15 cellular contexts compared by ENCODE assay signal in genomic region chr1:248853668-248854375, GRCh38. TPM values are rescaled to one million over a fixed set of nuclear protein-coding genes. Genes with fewer than 3 reads are reported as not detected.
DNase-seq lines count a peak whose midpoint lies in the region; ATAC-seq and TF ChIP-seq lines count a peak whose summit lies in the region.
"Had no signal": no experiment of that assay in that cellular context is flagged by ENCODE, and none has a peak within 500 bp of the region (broad histone marks: within the 10 kb centered on the region; RNA-seq: fewer than 3 reads in every experiment).

No MANE protein-coding gene starts in this region.

- H3K4me3 ChIP-seq in CD8-positive, alpha-beta memory T cell (ENCODE audit: low read length), result no peak overlapping the region
- H3K4me3 ChIP-seq: sigmoid colon had no signal

- H3K27ac Mint-ChIP-seq in CD8-positive, alpha-beta memory T cell, result peak overlapping the region in 1 of 8 donors; percentile 69
- H3K27ac Mint-ChIP-seq in HFFc6, result peak overlapping the region; percentile 47; the same call in 1 of the 2 replicates
- no peak overlapping the region for H3K27ac Mint-ChIP-seq in activated naive CD8-positive, alpha-beta T cell treated with anti-CD3 and anti-CD28 coated beads, Interleukin-2, amount 50 U/mL, for 24 hours
- H3K27ac Mint-ChIP-seq in progenitor cell of endocrine pancreas, result peak overlapping the region; percentile 25

- peaks cover 56% of the 10 kb centered on the region for H3K4me1 ChIP-seq in CD8-positive, alpha-beta memory T cell (ENCODE audit: insufficient read depth, low read length)

- H3K27ac ChIP-seq in CD8-positive, alpha-beta memory T cell (ENCODE audit: low read depth, low read length), result no peak overlapping the region
- H3K27ac ChIP-seq: sigmoid colon had no signal

- peak; percentile 38 for ATAC-seq in activated naive CD8-positive, alpha-beta T cell treated with anti-CD3 and anti-CD28 coated beads, Interleukin-2, amount 50 U/mL, for 24 hours
- ATAC-seq in GM19463 (IDR thresholded peaks at IDR 0.05; ENCODE audit: unreplicated experiment), result no peak

- H3K27me3 ChIP-seq in CD8-positive, alpha-beta memory T cell (ENCODE audit: insufficient read depth, low read length, poor library complexity, severe bottlenecking), result no peaks in the 10 kb centered on the region
- H3K27me3 ChIP-seq: sigmoid colon had no signal

- DNase-seq in CD8-positive, alpha-beta memory T cell, result peak; percentile 35 to 78 (median 51)
- DNase-seq in HFFc6, result no peak
- DNase-seq in activated naive CD8-positive, alpha-beta T cell treated with anti-CD3 and anti-CD28 coated beads, Interleukin-2, amount 50 U/mL, for 24 hours, result no peak
- DNase-seq in progenitor cell of endocrine pancreas (ENCODE audit: low spot score, unreplicated experiment), result no peak
- no peak for DNase-seq in SHP77 (lab: John Stamatoyannopoulos, UW)
- DNase-seq in NCI-H187 (lab: John Stamatoyannopoulos, UW), result no peak
- DNase-seq: activated CD4-positive, alpha-beta T cell treated with anti-CD3 and anti-CD28 coated beads, Interleukin-2, amount 50 U/mL, for 48 hours; HCEC 1CT; NCI-H226; Right ventricle myocardium superior; sigmoid colon; stimulated activated CD4-positive, alpha-beta T cell treated with anti-CD3 and anti-CD28 coated beads, Interleukin-4, amount 100 ng/mL, for 24 hours; T-helper 9 cell had no signal

- no peaks in the 10 kb centered on the region for H3K27me3 Mint-ChIP-seq in CD8-positive, alpha-beta memory T cell
- H3K27me3 Mint-ChIP-seq in HFFc6 (ENCODE audit: insufficient read depth), result peaks cover 4% of the 10 kb centered on the region
- no peaks in the 10 kb centered on the region for H3K27me3 Mint-ChIP-seq in activated naive CD8-positive, alpha-beta T cell treated with anti-CD3 and anti-CD28 coated beads, Interleukin-2, amount 50 U/mL, for 24 hours
- no peaks in the 10 kb centered on the region for H3K27me3 Mint-ChIP-seq in progenitor cell of endocrine pancreas
- H3K27me3 Mint-ChIP-seq: memory B cell had no signal

- POLR2A ChIA-PET in CD8-positive, alpha-beta memory T cell (lab: Charles Lee), result no interaction called here

- peaks cover 15 to 21% (median 17%) of the 10 kb centered on the region in 3 donors for H3K4me1 Mint-ChIP-seq in CD8-positive, alpha-beta memory T cell
- H3K4me1 Mint-ChIP-seq in HFFc6 (ENCODE audit: low read depth) (peaks cover 20% of the 10 kb centered on the region), progenitor cell of endocrine pancreas (ENCODE audit: low read depth) (peaks cover 10% of the 10 kb centered on the region)
- H3K4me1 Mint-ChIP-seq in activated naive CD8-positive, alpha-beta T cell treated with anti-CD3 and anti-CD28 coated beads, Interleukin-2, amount 50 U/mL, for 24 hours, result peaks cover 3% of the 10 kb centered on the region

- H3K9me3 ChIP-seq in CD8-positive, alpha-beta memory T cell (ENCODE audit: low read length), result no peaks in the 10 kb centered on the region
- H3K9me3 ChIP-seq: sigmoid colon had no signal

- H3K4me3 Mint-ChIP-seq in CD8-positive, alpha-beta memory T cell, result no peak overlapping the region
- H3K4me3 Mint-ChIP-seq in HFFc6 (no peak overlapping the region), progenitor cell of endocrine pancreas (ENCODE audit: low read depth) (no peak overlapping the region)
- H3K4me3 Mint-ChIP-seq in activated naive CD8-positive, alpha-beta T cell treated with anti-CD3 and anti-CD28 coated beads, Interleukin-2, amount 50 U/mL, for 24 hours, result peak overlapping the region; percentile 25
- H3K4me3 Mint-ChIP-seq: memory B cell had no signal

- H3K36me3 Mint-ChIP-seq in CD8-positive, alpha-beta memory T cell, result peaks cover 2 to 21% (median 3%) of the 10 kb centered on the region in 3 donors
- H3K36me3 Mint-ChIP-seq in HFFc6 (ENCODE audit: low read depth) (peaks cover 3% of the 10 kb centered on the region), progenitor cell of endocrine pancreas (ENCODE audit: insufficient read depth) (peaks cover 15% of the 10 kb centered on the region)
- H3K36me3 Mint-ChIP-seq in activated naive CD8-positive, alpha-beta T cell treated with anti-CD3 and anti-CD28 coated beads, Interleukin-2, amount 50 U/mL, for 24 hours (ENCODE audit: low read depth), result peaks cover 32% of the 10 kb centered on the region

- no peaks in the 10 kb centered on the region for H3K9me3 Mint-ChIP-seq in CD8-positive, alpha-beta memory T cell
- no peaks in the 10 kb centered on the region for H3K9me3 Mint-ChIP-seq in HFFc6
- H3K9me3 Mint-ChIP-seq in activated naive CD8-positive, alpha-beta T cell treated with anti-CD3 and anti-CD28 coated beads, Interleukin-2, amount 50 U/mL, for 24 hours, result no peaks in the 10 kb centered on the region
- no peaks in the 10 kb centered on the region for H3K9me3 Mint-ChIP-seq in progenitor cell of endocrine pancreas (ENCODE audit: low read depth)
- H3K9me3 Mint-ChIP-seq: memory B cell had no signal

- CTCF ChIA-PET in CD8-positive, alpha-beta memory T cell (lab: Charles Lee), result no interaction called here

- TF ChIP-seq CTCF in HFFc6 (IDR thresholded peaks at IDR 0.05) (no peak), progenitor cell of endocrine pancreas (IDR thresholded peaks at IDR 0.05; ENCODE audit: unreplicated experiment) (no peak)

- H3K36me3 ChIP-seq in CD8-positive, alpha-beta memory T cell (ENCODE audit: insufficient read depth, low read length), result peaks cover 3% of the 10 kb centered on the region

RNA-seq across cellular contexts. Expression of gene ZNF692, which starts 5.1 kb away (rescaled TPM):
- total RNA-seq in CD8-positive, alpha-beta memory T cell, result 10 to 100 TPM; 56.0 to 58.7 TPM
- polyA plus RNA-seq in CD8-positive, alpha-beta memory T cell, result 9.6 TPM
- total RNA-seq in HFFc6 (2021; fragmentation: NEBNext Ultra II Directional; extraction: Animal tissue kit (Norgen Biotek cat#: 25700)), result 10 to 100 TPM; 18.4 to 28.9 (median 21.1) TPM
- 107 and 109 TPM in 2 replicates for total RNA-seq in progenitor cell of endocrine pancreas

RNA-seq across cellular contexts. Expression of gene ZNF672, which starts 15.8 kb away (rescaled TPM):
- 10 to 100 TPM; 52.1 to 55.2 TPM for total RNA-seq in CD8-positive, alpha-beta memory T cell
- 29.6 TPM for polyA plus RNA-seq in CD8-positive, alpha-beta memory T cell
- total RNA-seq in HFFc6 (2021; fragmentation: NEBNext Ultra II Directional; extraction: Animal tissue kit (Norgen Biotek cat#: 25700)), result 10 to 100 TPM; 13.8 to 20.8 (median 17.6) TPM
- total RNA-seq in progenitor cell of endocrine pancreas, result 36.8 and 37.2 TPM in 2 replicates

RNA-seq across cellular contexts. Expression of gene SH3BP5L, which starts 28.1 kb away (rescaled TPM):
- total RNA-seq in CD8-positive, alpha-beta memory T cell, result 10 to 100 TPM; 20.1 to 21.8 TPM
- 3.8 TPM for polyA plus RNA-seq in CD8-positive, alpha-beta memory T cell
- 10 to 100 TPM; 29.8 to 42.1 (median 32.2) TPM for total RNA-seq in HFFc6 (2021; fragmentation: NEBNext Ultra II Directional; extraction: Animal tissue kit (Norgen Biotek cat#: 25700))
- total RNA-seq in progenitor cell of endocrine pancreas, result 32.5 and 35.1 TPM in 2 replicates

RNA-seq across cellular contexts. Expression of gene PGBD2, which starts 52.2 kb away (rescaled TPM):
- 1 to 10 TPM; 7.0 to 8.1 TPM for total RNA-seq in CD8-positive, alpha-beta memory T cell
- polyA plus RNA-seq in CD8-positive, alpha-beta memory T cell, result 13.7 TPM
- total RNA-seq in HFFc6 (2021; fragmentation: NEBNext Ultra II Directional; extraction: Animal tissue kit (Norgen Biotek cat#: 25700)), result 1 to 10 TPM; 3.4 to 4.7 (median 3.6) TPM
- 16.0 and 16.6 TPM in 2 replicates for total RNA-seq in progenitor cell of endocrine pancreas

Comparison
In these comparisons a context has a peak if more than half of its experiments do, and no peak if none do; other contexts are left out.
1. DNase-seq: peak in CD8-positive, alpha-beta memory T cell (5 of 5); none in HFFc6 (single experiment), activated naive CD8-positive, alpha-beta T cell treated with anti-CD3 and anti-CD28 coated beads, Interleukin-2, amount 50 U/mL, for 24 hours (single experiment), progenitor cell of endocrine pancreas (single experiment), SHP77 (0 of 2) and NCI-H187 (0 of 2).